In genomic region chr15:77819271-77819806, GRCh38 we compare ENCODE assay signal across 9 cellular contexts.
DNase-seq lines count a peak whose midpoint lies in the region; ATAC-seq, FAIRE-seq and TF ChIP-seq lines count a peak whose summit lies in the region.
"Had no signal": no experiment of that assay in that cellular context is flagged by ENCODE, and none has a peak within 500 bp of the region (broad histone marks: within the 10 kb centered on the region; RNA-seq: fewer than 3 reads in every experiment).

No MANE protein-coding gene starts in this region.

- FAIRE-seq in GM19239 (lab: Jason Lieb, UNC), result no peak
- FAIRE-seq: small intestine had no signal

- no peak overlapping the region for H3K27ac Mint-ChIP-seq in stimulated activated memory B cell treated with anti-CD40 and anti-IgM and Interleukin-4, amounts not matched to agents 10 μg/mL and 1 μg/mL and 100 μg/mL, for 72 hours
- H3K27ac Mint-ChIP-seq in T-helper 17 cell, result no peak overlapping the region

- H3K36me3 ChIP-seq in iPS DF 6.9 (ENCODE audit: control insufficient read depth, insufficient read depth, low read length), result no peaks in the 10 kb centered on the region

- WGBS in iPS DF 6.9 (ENCODE audit: insufficient coverage, insufficient read length), result no CpG with 5 or more reads among the region's 84 CpGs

- no peak for ATAC-seq in stimulated activated memory B cell treated with anti-CD40 and anti-IgM and Interleukin-4, amounts not matched to agents 10 μg/mL and 1 μg/mL and 100 μg/mL, for 72 hours
- no peak for ATAC-seq in HG02973 (IDR thresholded peaks at IDR 0.05; ENCODE audit: unreplicated experiment)
- ATAC-seq in T-helper 17 cell, result no peak

- H3K36me3 Mint-ChIP-seq in stimulated activated memory B cell treated with anti-CD40 and anti-IgM and Interleukin-4, amounts not matched to agents 10 μg/mL and 1 μg/mL and 100 μg/mL, for 72 hours, result no peaks in the 10 kb centered on the region
- H3K36me3 Mint-ChIP-seq in T-helper 17 cell (ENCODE audit: low read depth), result peaks cover 3% of the 10 kb centered on the region

- H3K27me3 Mint-ChIP-seq in stimulated activated memory B cell treated with anti-CD40 and anti-IgM and Interleukin-4, amounts not matched to agents 10 μg/mL and 1 μg/mL and 100 μg/mL, for 72 hours, result peaks cover 63% of the 10 kb centered on the region
- peaks cover 75% of the 10 kb centered on the region for H3K27me3 Mint-ChIP-seq in T-helper 17 cell

- H3K4me1 Mint-ChIP-seq in stimulated activated memory B cell treated with anti-CD40 and anti-IgM and Interleukin-4, amounts not matched to agents 10 μg/mL and 1 μg/mL and 100 μg/mL, for 72 hours, result peaks cover 8% of the 10 kb centered on the region
- H3K4me1 Mint-ChIP-seq in T-helper 17 cell, result peaks cover 14% of the 10 kb centered on the region

- H3K27me3 ChIP-seq in iPS DF 6.9 (ENCODE audit: control insufficient read depth, insufficient read depth, low read length), result peaks cover 19% of the 10 kb centered on the region

- H3K9me3 ChIP-seq in iPS DF 6.9 (ENCODE audit: control insufficient read depth, insufficient read depth, low read length) (no peaks in the 10 kb centered on the region), T-helper 17 cell (ENCODE audit: control insufficient read depth, low read length, poor library complexity, severe bottlenecking) (no peaks in the 10 kb centered on the region)

- H3K4me3 ChIP-seq in iPS DF 6.9 (ENCODE audit: low read length), result peak overlapping the region; percentile 51

- H3K4me1 ChIP-seq in iPS DF 6.9 (ENCODE audit: control insufficient read depth, insufficient read depth, low read length), result peaks cover 7% of the 10 kb centered on the region; the same call in 1 of the 2 replicates

- peak; percentile 38 for DNase-seq in NCI-H1436 (lab: John Stamatoyannopoulos, UW)
- no peak for DNase-seq in NCI-H1436 treated with DMSO at 0.1 percent for 48 hours (lab: John Stamatoyannopoulos, UW)
- DNase-seq in iPS DF 6.9 (ENCODE audit: low read depth, low spot score), result no peak
- DNase-seq in T-helper 17 cell, result no peak
- no peak for DNase-seq in GM19239 (ENCODE audit: insufficient read length, low spot score)
- DNase-seq: small intestine had no signal

- no peaks in the 10 kb centered on the region for H3K9me3 Mint-ChIP-seq in stimulated activated memory B cell treated with anti-CD40 and anti-IgM and Interleukin-4, amounts not matched to agents 10 μg/mL and 1 μg/mL and 100 μg/mL, for 72 hours

- H3K4me3 Mint-ChIP-seq in stimulated activated memory B cell treated with anti-CD40 and anti-IgM and Interleukin-4, amounts not matched to agents 10 μg/mL and 1 μg/mL and 100 μg/mL, for 72 hours, result peak overlapping the region; percentile 40
- H3K4me3 Mint-ChIP-seq in T-helper 17 cell, result no peak overlapping the region

- H3K27ac ChIP-seq in iPS DF 6.9 (ENCODE audit: low read length), result no peak overlapping the region

TF ChIP-seq in PFSK-1, 5 proteins besides CTCF, POLR2A, EP300 and RAD21:
- no peak for TF ChIP-seq TAF1 (IDR thresholded peaks at IDR 0.05; ENCODE audit: borderline replicate concordance, insufficient read depth, low read length)
- TF ChIP-seq FOXP2 (optimal IDR thresholded peaks at IDR 0.05; ENCODE audit: borderline replicate concordance, extremely low read depth, extremely low read length, insufficient read depth), result peak; percentile 30
- no peak for TF ChIP-seq SIN3A (IDR thresholded peaks at IDR 0.05; ENCODE audit: borderline replicate concordance, insufficient read depth, low read length)
- no peak for TF ChIP-seq REST (IDR thresholded peaks at IDR 0.05; ENCODE audit: insufficient read depth in 1 of 2, low read depth in 2 of 2, low read length in 2 of 2)
- no peak for TF ChIP-seq POLR2AphosphoS5 (IDR thresholded peaks at IDR 0.05; ENCODE audit: low read depth, low read length)
